In the genomic region with DNA sequence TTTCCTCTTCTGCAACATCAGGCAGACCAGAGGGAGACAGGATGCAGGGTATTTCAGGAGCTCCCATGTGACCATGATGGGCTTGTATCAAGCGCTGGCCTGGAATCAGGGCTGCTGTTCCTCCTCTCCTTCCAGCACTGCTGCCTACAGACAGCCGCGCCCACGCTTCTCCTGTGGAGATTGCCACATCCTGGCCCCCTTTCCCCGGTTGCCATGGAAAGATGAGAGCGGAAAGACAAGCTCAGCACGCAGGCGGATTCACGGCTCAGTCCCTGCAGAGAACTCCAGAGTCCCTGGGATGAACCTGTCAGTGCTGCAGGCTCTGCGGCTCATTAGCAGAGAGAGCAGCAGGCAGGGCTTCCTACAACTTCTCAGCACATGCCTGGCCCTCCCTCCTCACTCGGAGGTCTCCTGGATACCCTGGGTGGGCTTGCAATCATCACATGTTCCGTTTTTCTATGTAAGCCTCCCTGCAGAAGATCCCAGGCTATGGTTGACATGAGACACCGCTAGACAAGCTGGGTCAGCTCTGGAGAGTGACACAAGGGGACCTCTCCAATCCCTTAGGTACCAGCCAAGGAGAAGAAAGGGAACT, we compare ENCODE assay signal across 13 cellular contexts.
A peak's percentile ranks its signal among the peaks of the same experiment; 100 is the strongest.
DNase-seq lines count a peak whose midpoint lies in the region; ATAC-seq and TF ChIP-seq lines count a peak whose summit lies in the region.
"Had no signal": no experiment of that assay in that cellular context is flagged by ENCODE, and none has a peak within 500 bp of the region (broad histone marks: within the 10 kb centered on the region; RNA-seq: fewer than 3 reads in every experiment).

No MANE protein-coding gene starts in this region.

- no peaks in the 10 kb centered on the region for H3K36me3 Mint-ChIP-seq in activated T-helper 2 cell treated with anti-CD3 and anti-CD28 coated beads, Interferon-gamma antibody, Interleukin-2, Interleukin-4, amounts not matched to agents 10 μg/mL and 5 μg/mL and 100 μg/mL, durations not matched to agents 14 hours and 24 hours and 36 hours (ENCODE audit: low read depth)
- H3K36me3 Mint-ChIP-seq: memory B cell had no signal

- no peak for TF ChIP-seq CTCF in fibroblast of pulmonary artery (IDR thresholded peaks at IDR 0.05; ENCODE audit: low read length, missing control alignments)

- H3K4me1 Mint-ChIP-seq in activated T-helper 2 cell treated with anti-CD3 and anti-CD28 coated beads, Interferon-gamma antibody, Interleukin-2, Interleukin-4, amounts not matched to agents 10 μg/mL and 5 μg/mL and 100 μg/mL, durations not matched to agents 14 hours and 24 hours and 36 hours (ENCODE audit: low read depth), result no peaks in the 10 kb centered on the region

- no peak overlapping the region for H3K27ac Mint-ChIP-seq in activated T-helper 2 cell treated with anti-CD3 and anti-CD28 coated beads, Interferon-gamma antibody, Interleukin-2, Interleukin-4, amounts not matched to agents 10 μg/mL and 5 μg/mL and 100 μg/mL, durations not matched to agents 14 hours and 24 hours and 36 hours
- H3K27ac Mint-ChIP-seq: memory B cell, nephron progenitor cell had no signal

- no peak overlapping the region for H3K9ac ChIP-seq in BLaER1 treated with 17β-estradiol and CSF1 and Interleukin-3, amounts not matched to agents 10 nM and 100 nM

- no peak overlapping the region for H3K27ac ChIP-seq in BLaER1 treated with 17β-estradiol and CSF1 and Interleukin-3, amounts not matched to agents 10 nM and 100 nM

- intact Hi-C loops in activated T-helper 2 cell treated with anti-CD3 and anti-CD28 coated beads, Interferon-gamma antibody, Interleukin-2, Interleukin-4, amounts not matched to agents 10 μg/mL and 5 μg/mL and 100 μg/mL, durations not matched to agents 14 hours and 24 hours and 36 hours (cut with micrococcal nuclease), result no loop called here

- H3K4me2 ChIP-seq in BLaER1 treated with 17β-estradiol and CSF1 and Interleukin-3, amounts not matched to agents 10 nM and 100 nM, result peak overlapping the region in 10 of 11 experiments; percentile 10 to 40 (median 22); a peak in 14 of 22 replicates

- no peak overlapping the region for H3K4me3 Mint-ChIP-seq in activated T-helper 2 cell treated with anti-CD3 and anti-CD28 coated beads, Interferon-gamma antibody, Interleukin-2, Interleukin-4, amounts not matched to agents 10 μg/mL and 5 μg/mL and 100 μg/mL, durations not matched to agents 14 hours and 24 hours and 36 hours (ENCODE audit: low read depth)
- H3K4me3 Mint-ChIP-seq: memory B cell, nephron progenitor cell had no signal

- H3K27me3 Mint-ChIP-seq in activated T-helper 2 cell treated with anti-CD3 and anti-CD28 coated beads, Interferon-gamma antibody, Interleukin-2, Interleukin-4, amounts not matched to agents 10 μg/mL and 5 μg/mL and 100 μg/mL, durations not matched to agents 14 hours and 24 hours and 36 hours (ENCODE audit: low read depth), result no peaks in the 10 kb centered on the region

- H3K9me3 Mint-ChIP-seq in activated T-helper 2 cell treated with anti-CD3 and anti-CD28 coated beads, Interferon-gamma antibody, Interleukin-2, Interleukin-4, amounts not matched to agents 10 μg/mL and 5 μg/mL and 100 μg/mL, durations not matched to agents 14 hours and 24 hours and 36 hours, result no peaks in the 10 kb centered on the region

- ATAC-seq in HG02884 (IDR thresholded peaks at IDR 0.05; ENCODE audit: unreplicated experiment), result no peak
- ATAC-seq: HCT116 had no signal

- peaks cover 0 to under 1% (median 0%) of the 10 kb centered on the region in 11 experiments; a peak in 2 of 22 replicates for H3K9me3 ChIP-seq in BLaER1 treated with 17β-estradiol and CSF1 and Interleukin-3, amounts not matched to agents 10 nM and 100 nM (replicated peaks in 1 of 11)

- peaks cover 0 to 36% (median 23%) of the 10 kb centered on the region in 10 experiments; a peak in 13 of 20 replicates for H3K4me1 ChIP-seq in BLaER1 treated with 17β-estradiol and CSF1 and Interleukin-3, amounts not matched to agents 10 nM and 100 nM

- no peaks in the 10 kb centered on the region for H3K36me3 ChIP-seq in BLaER1 treated with 17β-estradiol and CSF1 and Interleukin-3, amounts not matched to agents 10 nM and 100 nM

- no peaks in the 10 kb centered on the region; a peak in 2 of 22 replicates for H3K27me3 ChIP-seq in BLaER1 treated with 17β-estradiol and CSF1 and Interleukin-3, amounts not matched to agents 10 nM and 100 nM

- in situ Hi-C loops in KBM-7 (cut with MboI; ENCODE audit: low pct_unique_long_range_greater_than_20kb, low sequenced_read_pairs), result no loop called here

- peak; percentile 64 for DNase-seq in NCI-H1694 treated with DMSO at 0.1 percent for 48 hours (lab: John Stamatoyannopoulos, UW)
- peak; percentile 52 for DNase-seq in fibroblast of pulmonary artery (ENCODE audit: low read depth)
- peak; percentile 86 for DNase-seq in occipital lobe (lab: John Stamatoyannopoulos, UW)
- no peak for DNase-seq in activated T-helper 2 cell treated with anti-CD3 and anti-CD28 coated beads, Interferon-gamma antibody, Interleukin-2, Interleukin-4, amounts not matched to agents 10 μg/mL and 5 μg/mL and 100 μg/mL, durations not matched to agents 14 hours and 24 hours and 36 hours (ENCODE audit: low spot score)
- DNase-seq in KBM-7, result no peak
- no peak for DNase-seq in HK-2 (ENCODE audit: unreplicated experiment)
- DNase-seq: activated effector memory CD4-positive, alpha-beta T cell treated with anti-CD3 and anti-CD28 coated beads, Interleukin-2, amount 50 U/mL, for 16 hours; NCI-H187 treated with DMSO at 0.1 percent for 48 hours; nephron progenitor cell had no signal

- H3K4me3 ChIP-seq in BLaER1 treated with 17β-estradiol and CSF1 and Interleukin-3, amounts not matched to agents 10 nM and 100 nM, result no peak overlapping the region
- H3K4me3 ChIP-seq in fibroblast of pulmonary artery (replicated peaks; ENCODE audit: low read depth, low read length), result no peak overlapping the region

- no peaks in the 10 kb centered on the region for H4K20me1 ChIP-seq in BLaER1 treated with 17β-estradiol and CSF1 and Interleukin-3, amounts not matched to agents 10 nM and 100 nM

Comparison
In these comparisons a context has a peak if more than half of its experiments do, and no peak if none do; other contexts are left out.
1. DNase-seq: peak in NCI-H1694 treated with DMSO at 0.1 percent for 48 hours (single experiment), fibroblast of pulmonary artery (single experiment) and occipital lobe (single experiment); none in activated T-helper 2 cell treated with anti-CD3 and anti-CD28 coated beads, Interferon-gamma antibody, Interleukin-2, Interleukin-4, amounts not matched to agents 10 μg/mL and 5 μg/mL and 100 μg/mL, durations not matched to agents 14 hours and 24 hours and 36 hours (single experiment), KBM-7 (single experiment) and HK-2 (single experiment).